Comparison of ENCODE assay signal across 9 cellular contexts in genomic region chr2:17517481-17518211, GRCh38. TPM values are rescaled to one million over a fixed set of nuclear protein-coding genes. Genes with fewer than 3 reads are reported as not detected.
DNase-seq lines count a peak whose midpoint lies in the region; ATAC-seq and TF ChIP-seq lines count a peak whose summit lies in the region.
"Had no signal": no experiment of that assay in that cellular context is flagged by ENCODE, and none has a peak within 500 bp of the region (broad histone marks: within the 10 kb centered on the region; RNA-seq: fewer than 3 reads in every experiment).

No MANE protein-coding gene starts in this region.

- H3K4me3 ChIP-seq in kidney epithelial cell (ENCODE audit: low read depth, low read length) (peak overlapping the region; percentile 47), uterus (peak overlapping the region; percentile 28 to 44)

- H3K36me3 ChIP-seq in kidney epithelial cell (ENCODE audit: control insufficient read depth, insufficient read depth, low read length) (no peaks in the 10 kb centered on the region), uterus (no peaks in the 10 kb centered on the region)

- H3K27me3 ChIP-seq in kidney epithelial cell (ENCODE audit: control insufficient read depth, insufficient read depth, low read length) (no peaks in the 10 kb centered on the region), uterus (no peaks in the 10 kb centered on the region)

- DNase-seq in SW480 (ENCODE audit: low spot score) (peak; percentile 43), kidney epithelial cell (ENCODE audit: low read depth) (no peak), uterus (no peak), A172 (ENCODE audit: low spot score) (no peak), NCI-H2029 (lab: John Stamatoyannopoulos, UW) (no peak), DMS114 treated with DMSO at 0.1 percent for 48 hours (lab: John Stamatoyannopoulos, UW; ENCODE audit: unreplicated experiment) (no peak)

- no peaks in the 10 kb centered on the region for H3K9me3 ChIP-seq in uterus

- intact Hi-C loops in uterus (cut with DNase I; ENCODE audit: low total_unique reads) = no loop called here

- H3K4me1 ChIP-seq in uterus = no peaks in the 10 kb centered on the region

- peak; percentile 21 for ATAC-seq in GM18498 (IDR thresholded peaks at IDR 0.05; ENCODE audit: unreplicated experiment)
- ATAC-seq in HG02759 (IDR thresholded peaks at IDR 0.05; ENCODE audit: unreplicated experiment) = peak; percentile 23

- H3K27ac ChIP-seq in uterus = peak overlapping the region; percentile 56 to 82

- no peak for TF ChIP-seq POLR2A in uterus (IDR thresholded peaks at IDR 0.05)

- no peak for TF ChIP-seq CTCF in kidney epithelial cell (IDR thresholded peaks at IDR 0.05; ENCODE audit: insufficient read depth, low read length, poor library complexity, severe bottlenecking)
- no peak for TF ChIP-seq CTCF in uterus (IDR thresholded peaks at IDR 0.05)

RNA-seq across cellular contexts. Expression of gene RAD51AP2, which starts 0.6 kb away (rescaled TPM):
- total RNA-seq in kidney epithelial cell (0.04 and 0.14 TPM in 2 replicates), uterus (under 1 TPM in 1 of 4 donors, not detected in 3; 0.69 TPM)
- 0.17 TPM in 1 of 2 replicates, not detected in the other for total RNA-seq in A172 (2014; rRNA removed; shearing (Covaris generic))
- total RNA-seq: HT1080 had no signal

RNA-seq across cellular contexts. Expression of gene VSNL1, which starts 22.9 kb away (rescaled TPM):
- total RNA-seq in kidney epithelial cell = 0.13 TPM in 1 of 2 replicates, not detected in the other
- total RNA-seq in uterus = 1 to 10 TPM in 1 of 4 donors, under 1 TPM in 2, not detected in 1; 0.29 to 1.8 (median 0.61) TPM
- total RNA-seq in A172 (2014; rRNA removed; shearing (Covaris generic)) = not detected in 2 replicates
- total RNA-seq: HT1080 had no signal
